Comparison of ENCODE assay signal across 8 cellular contexts in the genomic region with DNA sequence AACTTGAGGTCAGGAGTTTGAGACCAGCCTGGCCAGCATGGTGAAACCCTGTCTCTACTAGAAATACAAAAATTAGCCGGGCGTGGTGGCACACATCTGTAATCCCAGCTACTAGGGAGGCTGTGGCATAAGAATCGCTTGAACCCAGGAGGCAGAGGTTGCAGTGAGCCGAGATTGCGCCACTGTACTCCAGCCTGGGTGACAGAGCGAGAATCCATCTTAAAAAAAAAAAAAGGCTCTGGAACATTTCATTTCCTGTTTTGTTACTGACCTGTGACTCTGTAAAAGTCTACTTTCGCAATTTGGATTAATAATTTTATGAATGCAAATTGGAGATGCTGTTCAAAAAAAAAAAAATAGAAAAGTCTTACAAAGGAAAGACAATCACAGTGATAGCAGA. TPM values are rescaled to one million over a fixed set of nuclear protein-coding genes. Genes with fewer than 3 reads are reported as not detected.
A peak's percentile ranks its signal among the peaks of the same experiment; 100 is the strongest.
DNase-seq lines count a peak whose midpoint lies in the region; ATAC-seq and TF ChIP-seq lines count a peak whose summit lies in the region.
"Not testable (repeated sequence)": the region's sequence is repeated elsewhere in the genome, so short reads cannot be mapped to it uniquely, and the experiment has no call there.

No MANE protein-coding gene starts in this region.

- not testable (repeated sequence) for DNase-seq in Caco-2; SK-N-MC (ENCODE audit: low read depth, low spot score); activated CD8-positive, alpha-beta T cell treated with anti-CD3 and anti-CD28 coated beads for 36 hours; activated naive CD4-positive, alpha-beta T cell treated with anti-CD3 and anti-CD28 coated beads, Interleukin-2, amount 10 ng/mL, durations not matched to agents 7 days and 5 days; spleen
- DNase-seq in MV-4-11 (lab: John Stamatoyannopoulos, UW) = peak; percentile 53

- H3K4me3 Mint-ChIP-seq in Caco-2 (ENCODE audit: unreplicated experiment) = peak overlapping the region; percentile 12
- H3K4me3 Mint-ChIP-seq in activated CD8-positive, alpha-beta T cell treated with anti-CD3 and anti-CD28 coated beads for 36 hours = peak overlapping the region; percentile 28
- H3K4me3 Mint-ChIP-seq in activated naive CD4-positive, alpha-beta T cell treated with anti-CD3 and anti-CD28 coated beads, Interleukin-2, amount 10 ng/mL, durations not matched to agents 7 days and 5 days = peak overlapping the region; percentile 54
- H3K4me3 Mint-ChIP-seq in dendritic cell treated with granulocyte-macrophage colony-stimulating factor and Interleukin-4, amounts not matched to agents 40 ng/mL and 50 ng/mL, for 4 days = peak overlapping the region; percentile 32

- not testable (repeated sequence) for H3K36me3 ChIP-seq in Caco-2 (ENCODE audit: control insufficient read depth, insufficient read depth, low read length); SK-N-MC (ENCODE audit: insufficient read depth, low read length)
- peaks cover 0 to 18% (median 0%) of the 10 kb centered on the region in 6 donors for H3K36me3 ChIP-seq in spleen

- H3K9me3 ChIP-seq in Caco-2; SK-N-MC (ENCODE audit: low read depth, low read length); spleen: not testable (repeated sequence)

- not testable (repeated sequence) for TF ChIP-seq CTCF in 22Rv1 (IDR thresholded peaks at IDR 0.05); Caco-2 (IDR thresholded peaks at IDR 0.05; ENCODE audit: insufficient read depth in 1 of 2, low read depth in 1 of 2, low read length in 1 of 2, severe bottlenecking in 1 of 2, unreplicated experiment in 1 of 2); activated CD8-positive, alpha-beta T cell treated with anti-CD3 and anti-CD28 coated beads for 36 hours (IDR thresholded peaks at IDR 0.05); spleen (IDR thresholded peaks at IDR 0.05 in 8 of 11, conservative IDR thresholded peaks at IDR 0.05 in 3 of 11)

- WGBS in spleen, 5 donors = 53 to 87% (median 72%) methylated on average over 7 of the region's 7 CpGs

- CTCF ChIA-PET in Caco-2 (lab: Charles Lee) = interaction anchor here (0.7 kb wide), 1 partner anchor 706 kb away, joined by 4 read pairs; no protein-coding TSS in a partner anchor
- CTCF ChIA-PET in activated CD8-positive, alpha-beta T cell treated with anti-CD3 and anti-CD28 coated beads for 36 hours (lab: Charles Lee); activated naive CD4-positive, alpha-beta T cell treated with anti-CD3 and anti-CD28 coated beads, Interleukin-2, amount 10 ng/mL, durations not matched to agents 7 days and 5 days (lab: Charles Lee): not testable (repeated sequence)

- BruUV-seq in Caco-2 (replicated peaks; lab: Mats Ljungman, UMichigan) = not testable (repeated sequence)

- H3K4me1 ChIP-seq in Caco-2 = peaks cover 13% of the 10 kb centered on the region
- peaks cover 21 to 54% (median 47%) of the 10 kb centered on the region in 6 donors for H3K4me1 ChIP-seq in spleen

- peaks cover 11% of the 10 kb centered on the region for H3K36me3 Mint-ChIP-seq in Caco-2 (ENCODE audit: insufficient read depth, unreplicated experiment)
- H3K36me3 Mint-ChIP-seq in activated CD8-positive, alpha-beta T cell treated with anti-CD3 and anti-CD28 coated beads for 36 hours (ENCODE audit: low read depth) = peaks cover 10% of the 10 kb centered on the region
- peaks cover 20% of the 10 kb centered on the region for H3K36me3 Mint-ChIP-seq in activated naive CD4-positive, alpha-beta T cell treated with anti-CD3 and anti-CD28 coated beads, Interleukin-2, amount 10 ng/mL, durations not matched to agents 7 days and 5 days
- not testable (repeated sequence) for H3K36me3 Mint-ChIP-seq in dendritic cell treated with granulocyte-macrophage colony-stimulating factor and Interleukin-4, amounts not matched to agents 40 ng/mL and 50 ng/mL, for 4 days (ENCODE audit: low read depth)

- H3K27me3 Mint-ChIP-seq in Caco-2 (ENCODE audit: insufficient read depth, unreplicated experiment); activated CD8-positive, alpha-beta T cell treated with anti-CD3 and anti-CD28 coated beads for 36 hours; activated naive CD4-positive, alpha-beta T cell treated with anti-CD3 and anti-CD28 coated beads, Interleukin-2, amount 10 ng/mL, durations not matched to agents 7 days and 5 days; dendritic cell treated with granulocyte-macrophage colony-stimulating factor and Interleukin-4, amounts not matched to agents 40 ng/mL and 50 ng/mL, for 4 days: not testable (repeated sequence)

- POLR2A ChIA-PET in Caco-2 (lab: Charles Lee) = not testable (repeated sequence)
- POLR2A ChIA-PET in activated CD8-positive, alpha-beta T cell treated with anti-CD3 and anti-CD28 coated beads for 36 hours (lab: Charles Lee) = interaction anchor here (1.8 to 9.1 kb wide), 2 partner anchors 10 to 27 kb away, joined by 7 to 133 read pairs; partner anchors contain the start of gene MAN2A2

- H3K27me3 ChIP-seq in Caco-2 (replicated peaks; ENCODE audit: control insufficient read depth, insufficient read depth, low read length); spleen (replicated peaks in 1 of 7): not testable (repeated sequence)

- TF ChIP-seq POLR2A in spleen (IDR thresholded peaks at IDR 0.05) = not testable (repeated sequence)

- intact Hi-C loops in Caco-2 (cut with micrococcal nuclease; ENCODE audit: unreplicated experiment); activated CD8-positive, alpha-beta T cell treated with anti-CD3 and anti-CD28 coated beads for 36 hours (cut with micrococcal nuclease); dendritic cell treated with granulocyte-macrophage colony-stimulating factor and Interleukin-4, amounts not matched to agents 40 ng/mL and 50 ng/mL, for 4 days (cut with micrococcal nuclease); spleen (cut with DNase I; ENCODE audit: low total_unique reads): not testable (repeated sequence)

- not testable (repeated sequence) for ATAC-seq in activated CD8-positive, alpha-beta T cell treated with anti-CD3 and anti-CD28 coated beads for 36 hours

- not testable (repeated sequence) for H3K27ac Mint-ChIP-seq in Caco-2 (ENCODE audit: unreplicated experiment); activated CD8-positive, alpha-beta T cell treated with anti-CD3 and anti-CD28 coated beads for 36 hours
- peak overlapping the region; percentile 74 for H3K27ac Mint-ChIP-seq in activated naive CD4-positive, alpha-beta T cell treated with anti-CD3 and anti-CD28 coated beads, Interleukin-2, amount 10 ng/mL, durations not matched to agents 7 days and 5 days
- H3K27ac Mint-ChIP-seq in dendritic cell treated with granulocyte-macrophage colony-stimulating factor and Interleukin-4, amounts not matched to agents 40 ng/mL and 50 ng/mL, for 4 days = peak overlapping the region; percentile 72

- not testable (repeated sequence) for H3K4me1 Mint-ChIP-seq in Caco-2 (ENCODE audit: low read depth, unreplicated experiment)
- H3K4me1 Mint-ChIP-seq in activated CD8-positive, alpha-beta T cell treated with anti-CD3 and anti-CD28 coated beads for 36 hours (ENCODE audit: low read depth) = peaks cover 23% of the 10 kb centered on the region
- H3K4me1 Mint-ChIP-seq in activated naive CD4-positive, alpha-beta T cell treated with anti-CD3 and anti-CD28 coated beads, Interleukin-2, amount 10 ng/mL, durations not matched to agents 7 days and 5 days = peaks cover 44% of the 10 kb centered on the region
- peaks cover 37% of the 10 kb centered on the region for H3K4me1 Mint-ChIP-seq in dendritic cell treated with granulocyte-macrophage colony-stimulating factor and Interleukin-4, amounts not matched to agents 40 ng/mL and 50 ng/mL, for 4 days (ENCODE audit: low read depth)

- H3K4me3 ChIP-seq in Caco-2 (ENCODE audit: low read depth, low read length); SK-N-MC; spleen: not testable (repeated sequence)

- H3K9me3 Mint-ChIP-seq in Caco-2 (ENCODE audit: unreplicated experiment); activated CD8-positive, alpha-beta T cell treated with anti-CD3 and anti-CD28 coated beads for 36 hours; activated naive CD4-positive, alpha-beta T cell treated with anti-CD3 and anti-CD28 coated beads, Interleukin-2, amount 10 ng/mL, durations not matched to agents 7 days and 5 days; dendritic cell treated with granulocyte-macrophage colony-stimulating factor and Interleukin-4, amounts not matched to agents 40 ng/mL and 50 ng/mL, for 4 days: not testable (repeated sequence)

- H3K9ac ChIP-seq in SK-N-MC (ENCODE audit: insufficient read length) = peak overlapping the region; percentile 11

- H3K27ac ChIP-seq in 22Rv1 (peak overlapping the region; percentile 97; the same call in 1 of the 2 replicates), SK-N-MC (peak overlapping the region; percentile 46; the same call in 1 of the 2 replicates), spleen (peak overlapping the region in 7 of 8 donors; percentile 4 to 99 (median 97))

RNA-seq across cellular contexts. Expression of gene HDDC3, which starts 4.2 kb away (rescaled TPM):
- total RNA-seq in Caco-2 (2022) (20.0 and 21.6 TPM in 2 replicates), spleen (10 to 100 TPM; 12.8 to 25.9 (median 18.0) TPM)
- 10 to 100 TPM; 34.2 to 35.6 TPM for total RNA-seq in activated CD8-positive, alpha-beta T cell treated with anti-CD3 and anti-CD28 coated beads for 36 hours
- 10 to 100 TPM; 23.9 to 34.5 (median 31.0) TPM for polyA plus RNA-seq in spleen

RNA-seq across cellular contexts. Expression of gene UNC45A, which starts 7.0 kb away (rescaled TPM):
- total RNA-seq in Caco-2 (2022) (62.6 and 63.8 TPM in 2 replicates), spleen (10 to 100 TPM; 32.8 to 59.5 (median 42.6) TPM)
- 10 to 100 TPM; 65.0 to 66.8 TPM for total RNA-seq in activated CD8-positive, alpha-beta T cell treated with anti-CD3 and anti-CD28 coated beads for 36 hours
- polyA plus RNA-seq in spleen = 10 to 100 TPM; 32.2 to 43.6 (median 32.8) TPM

RNA-seq across cellular contexts. Expression of gene MAN2A2, which starts 25.0 kb away (rescaled TPM):
- total RNA-seq in Caco-2 (2022) = 64.9 and 69.8 TPM in 2 replicates
- total RNA-seq in activated CD8-positive, alpha-beta T cell treated with anti-CD3 and anti-CD28 coated beads for 36 hours = 10 to 100 TPM; 85.0 to 87.7 TPM
- total RNA-seq in spleen = 100 to 1,000 TPM; 105 to 167 (median 120) TPM
- 10 to 100 TPM; 13.7 to 46.1 (median 24.0) TPM for polyA plus RNA-seq in spleen

RNA-seq across cellular contexts. Expression of gene RCCD1, which starts 26.6 kb away (rescaled TPM):
- total RNA-seq in Caco-2 (2022) = 26.1 and 29.6 TPM in 2 replicates
- total RNA-seq in activated CD8-positive, alpha-beta T cell treated with anti-CD3 and anti-CD28 coated beads for 36 hours = 10 to 100 TPM; 30.0 to 30.9 TPM
- 10 to 100 TPM in 2 of 7 donors, 1 to 10 TPM in 5; 6.9 to 11.4 (median 8.7) TPM for total RNA-seq in spleen
- polyA plus RNA-seq in spleen = 1 to 10 TPM; 3.6 to 9.0 (median 6.3) TPM

RNA-seq across cellular contexts. Expression of gene FES, which starts 43.8 kb away (rescaled TPM):
- total RNA-seq in Caco-2 (2022) = 1.7 and 1.8 TPM in 2 replicates
- total RNA-seq in activated CD8-positive, alpha-beta T cell treated with anti-CD3 and anti-CD28 coated beads for 36 hours = 1 to 10 TPM; 4.1 to 4.6 TPM
- total RNA-seq in spleen = 100 to 1,000 TPM; 150 to 369 (median 272) TPM
- 100 to 1,000 TPM in 1 of 3 donors, 10 to 100 TPM in 2; 39.5 to 176 (median 89.2) TPM for polyA plus RNA-seq in spleen

Comparison
In these comparisons a context has a peak if more than half of its experiments do, and no peak if none do; other contexts are left out.
1. H3K27ac ChIP-seq: peak in every context shown above with its lines; median percentile 97 in 22Rv1; 97 in spleen; 46 in SK-N-MC.